In the genomic region with DNA sequence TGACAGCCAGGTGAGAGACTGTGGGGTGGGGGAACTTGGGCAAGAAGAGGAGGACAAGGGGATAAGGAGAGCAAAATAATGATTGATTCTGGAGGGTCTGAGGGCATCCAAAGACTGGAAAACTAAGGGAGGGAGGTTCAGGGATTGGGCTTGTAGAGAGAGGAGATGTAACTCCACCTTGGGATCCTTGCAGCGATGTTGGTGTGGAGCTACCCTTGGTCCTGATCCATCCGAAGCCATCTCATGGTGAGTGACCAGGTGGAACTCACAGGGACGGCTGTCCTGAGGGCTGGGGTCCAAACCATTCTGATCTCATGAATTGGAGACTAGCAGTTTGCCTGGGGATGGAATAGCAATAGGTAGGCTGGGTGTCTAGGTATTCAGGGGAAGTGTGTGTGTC, we compare ENCODE assay signal across 4 cellular contexts.
TF ChIP-seq lines count a peak whose summit lies in the region.

No MANE protein-coding gene starts in this region.

TF ChIP-seq in A549, 52 proteins besides CTCF, POLR2A, EP300 and RAD21:
- TF ChIP-seq CHD2 (IDR thresholded peaks at IDR 0.05; ENCODE audit: low read length, partially characterized antibody) (no peak), MAX (IDR thresholded peaks at IDR 0.05) (no peak), ZSCAN20 (CRISPR knock-in tag; IDR thresholded peaks at IDR 0.05) (no peak), HEYL (CRISPR knock-in tag; IDR thresholded peaks at IDR 0.05) (no peak), NR3C1 (IDR thresholded peaks at IDR 0.05) (no peak), HOXA7 (CRISPR knock-in tag; IDR thresholded peaks at IDR 0.05) (no peak)
- TF ChIP-seq, protein P1, sequence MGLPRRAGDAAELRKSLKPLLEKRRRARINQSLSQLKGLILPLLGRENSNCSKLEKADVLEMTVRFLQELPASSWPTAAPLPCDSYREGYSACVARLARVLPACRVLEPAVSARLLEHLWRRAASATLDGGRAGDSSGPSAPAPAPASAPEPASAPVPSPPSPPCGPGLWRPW (IDR thresholded peaks at IDR 0.05): no peak
- TF ChIP-seq, protein P2, sequence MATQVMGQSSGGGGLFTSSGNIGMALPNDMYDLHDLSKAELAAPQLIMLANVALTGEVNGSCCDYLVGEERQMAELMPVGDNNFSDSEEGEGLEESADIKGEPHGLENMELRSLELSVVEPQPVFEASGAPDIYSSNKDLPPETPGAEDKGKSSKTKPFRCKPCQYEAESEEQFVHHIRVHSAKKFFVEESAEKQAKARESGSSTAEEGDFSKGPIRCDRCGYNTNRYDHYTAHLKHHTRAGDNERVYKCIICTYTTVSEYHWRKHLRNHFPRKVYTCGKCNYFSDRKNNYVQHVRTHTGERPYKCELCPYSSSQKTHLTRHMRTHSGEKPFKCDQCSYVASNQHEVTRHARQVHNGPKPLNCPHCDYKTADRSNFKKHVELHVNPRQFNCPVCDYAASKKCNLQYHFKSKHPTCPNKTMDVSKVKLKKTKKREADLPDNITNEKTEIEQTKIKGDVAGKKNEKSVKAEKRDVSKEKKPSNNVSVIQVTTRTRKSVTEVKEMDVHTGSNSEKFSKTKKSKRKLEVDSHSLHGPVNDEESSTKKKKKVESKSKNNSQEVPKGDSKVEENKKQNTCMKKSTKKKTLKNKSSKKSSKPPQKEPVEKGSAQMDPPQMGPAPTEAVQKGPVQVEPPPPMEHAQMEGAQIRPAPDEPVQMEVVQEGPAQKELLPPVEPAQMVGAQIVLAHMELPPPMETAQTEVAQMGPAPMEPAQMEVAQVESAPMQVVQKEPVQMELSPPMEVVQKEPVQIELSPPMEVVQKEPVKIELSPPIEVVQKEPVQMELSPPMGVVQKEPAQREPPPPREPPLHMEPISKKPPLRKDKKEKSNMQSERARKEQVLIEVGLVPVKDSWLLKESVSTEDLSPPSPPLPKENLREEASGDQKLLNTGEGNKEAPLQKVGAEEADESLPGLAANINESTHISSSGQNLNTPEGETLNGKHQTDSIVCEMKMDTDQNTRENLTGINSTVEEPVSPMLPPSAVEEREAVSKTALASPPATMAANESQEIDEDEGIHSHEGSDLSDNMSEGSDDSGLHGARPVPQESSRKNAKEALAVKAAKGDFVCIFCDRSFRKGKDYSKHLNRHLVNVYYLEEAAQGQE (IDR thresholded peaks at IDR 0.05): peak; percentile 22; the same call in 1 of the 2 replicates

TF ChIP-seq in GM23338, 12 proteins besides CTCF, POLR2A, EP300 and RAD21:
- no peak for TF ChIP-seq JUNB (IDR thresholded peaks at IDR 0.05; ENCODE audit: unreplicated experiment)
- TF ChIP-seq, protein P2 (IDR thresholded peaks at IDR 0.05; ENCODE audit: unreplicated experiment): peak; percentile 29

TF ChIP-seq in Ishikawa, 13 proteins besides CTCF, POLR2A, EP300 and RAD21:
- TF ChIP-seq FOXM1 (IDR thresholded peaks at IDR 0.05; ENCODE audit: borderline replicate concordance, low read depth) (no peak), NFIC (IDR thresholded peaks at IDR 0.05) (no peak), TAF1 (IDR thresholded peaks at IDR 0.05; ENCODE audit: low read depth) (no peak), CREB1 (IDR thresholded peaks at IDR 0.05; ENCODE audit: low read depth) (no peak), TCF12 (IDR thresholded peaks at IDR 0.05; ENCODE audit: low read depth) (no peak), ZBTB7A (IDR thresholded peaks at IDR 0.05; ENCODE audit: low read depth) (no peak)
- TF ChIP-seq, protein P2 (IDR thresholded peaks at IDR 0.05; ENCODE audit: low read depth): peak; percentile 61
TF ChIP-seq in Ishikawa: peak in this region for 1.

TF ChIP-seq in K562, 482 proteins besides CTCF, POLR2A, EP300 and RAD21:
- TF ChIP-seq TAF7 (tag; IDR thresholded peaks at IDR 0.05) (no peak), CBX5 (IDR thresholded peaks at IDR 0.05; ENCODE audit: borderline replicate concordance, low read depth) (no peak), ZC3H4 (CRISPR knock-in tag; IDR thresholded peaks at IDR 0.05; ENCODE audit: borderline replicate concordance) (no peak), ZNF316 (IDR thresholded peaks at IDR 0.05) (no peak), EHMT2 (IDR thresholded peaks at IDR 0.05) (peak; percentile 56; the same call in 1 of the 2 replicates), MIER1 (IDR thresholded peaks at IDR 0.05; ENCODE audit: low read depth) (peak; percentile 63; the same call in 1 of the 2 replicates)
TF ChIP-seq in K562: peak in this region for 2.
